ENCODE assay signal across 22 cellular contexts in genomic region chr9:136499071-136499934, GRCh38. TPM values are rescaled to one million over a fixed set of nuclear protein-coding genes. Genes with fewer than 3 reads are reported as not detected.
DNase-seq lines count a peak whose midpoint lies in the region.
"Had no signal": no experiment of that assay in that cellular context is flagged by ENCODE, and none has a peak within 500 bp of the region (broad histone marks: within the 10 kb centered on the region; RNA-seq: fewer than 3 reads in every experiment).

No MANE protein-coding gene starts in this region.

- no peaks in the 10 kb centered on the region for H3K9me3 Mint-ChIP-seq in activated naive CD4-positive, alpha-beta T cell treated with anti-CD3 and anti-CD28 coated beads, Interleukin-2, amount 50 U/mL, for 24 hours
- no peaks in the 10 kb centered on the region for H3K9me3 Mint-ChIP-seq in activated naive CD4-positive, alpha-beta T cell treated with anti-CD3 and anti-CD28 coated beads, Interleukin-2, amount 10 ng/mL, durations not matched to agents 7 days and 5 days
- H3K9me3 Mint-ChIP-seq: H9, HFFc6 had no signal

- no peaks in the 10 kb centered on the region for H3K4me1 ChIP-seq in neuronal stem cell (ENCODE audit: control insufficient read depth in 2 of 2, insufficient read depth in 1 of 2, low read depth in 1 of 2, low read length in 2 of 2)
- H3K4me1 ChIP-seq: SJSA1 had no signal

- H3K4ac ChIP-seq in neuronal stem cell (ENCODE audit: low read length) = no peak overlapping the region

- H3K4me3 ChIP-seq in neuronal stem cell (ENCODE audit: low read length in 2 of 2) (no peak overlapping the region), H7 (ENCODE audit: insufficient read depth, low read depth, low read length) (no peak overlapping the region)
- H3K4me3 ChIP-seq: SJSA1 had no signal

- no peak overlapping the region for H2BK5ac ChIP-seq in neuronal stem cell (ENCODE audit: low read length)

- H3K36me3 ChIP-seq in neuronal stem cell (replicated peaks in 1 of 2; ENCODE audit: control insufficient read depth in 2 of 2, insufficient read depth in 2 of 2, low read length in 2 of 2) = peaks cover 72 to 97% of the 10 kb centered on the region in 2 donors
- peaks cover 22% of the 10 kb centered on the region for H3K36me3 ChIP-seq in H7 (replicated peaks; ENCODE audit: control insufficient read depth, insufficient read depth, low read length)

- no peaks in the 10 kb centered on the region for H3K4me1 Mint-ChIP-seq in activated naive CD4-positive, alpha-beta T cell treated with anti-CD3 and anti-CD28 coated beads, Interleukin-2, amount 50 U/mL, for 24 hours
- H3K4me1 Mint-ChIP-seq in activated naive CD4-positive, alpha-beta T cell treated with anti-CD3 and anti-CD28 coated beads, Interleukin-2, amount 10 ng/mL, durations not matched to agents 7 days and 5 days = no peaks in the 10 kb centered on the region
- H3K4me1 Mint-ChIP-seq: H9 had no signal

- no peak overlapping the region for H3K18ac ChIP-seq in neuronal stem cell (ENCODE audit: low read length)

- no peak overlapping the region for H2BK15ac ChIP-seq in neuronal stem cell (ENCODE audit: low read length)

- peak overlapping the region; percentile 21 for H3K9ac ChIP-seq in neuronal stem cell (ENCODE audit: low read depth, low read length, poor library complexity)

- no peaks in the 10 kb centered on the region for H3K27me3 Mint-ChIP-seq in activated naive CD4-positive, alpha-beta T cell treated with anti-CD3 and anti-CD28 coated beads, Interleukin-2, amount 50 U/mL, for 24 hours
- H3K27me3 Mint-ChIP-seq in activated naive CD4-positive, alpha-beta T cell treated with anti-CD3 and anti-CD28 coated beads, Interleukin-2, amount 10 ng/mL, durations not matched to agents 7 days and 5 days = no peaks in the 10 kb centered on the region

- H4K91ac ChIP-seq in neuronal stem cell (ENCODE audit: low read depth, low read length, poor library complexity) = no peak overlapping the region

- H4K8ac ChIP-seq in neuronal stem cell (ENCODE audit: low read depth, low read length) = no peak overlapping the region

- peaks cover 1% of the 10 kb centered on the region for H3K36me3 Mint-ChIP-seq in activated naive CD4-positive, alpha-beta T cell treated with anti-CD3 and anti-CD28 coated beads, Interleukin-2, amount 50 U/mL, for 24 hours
- H3K36me3 Mint-ChIP-seq in activated naive CD4-positive, alpha-beta T cell treated with anti-CD3 and anti-CD28 coated beads, Interleukin-2, amount 10 ng/mL, durations not matched to agents 7 days and 5 days = peaks cover 33% of the 10 kb centered on the region

- H2AK5ac ChIP-seq in neuronal stem cell (ENCODE audit: low read depth, low read length) = no peak overlapping the region

- DNase-seq in activated naive CD4-positive, alpha-beta T cell treated with anti-CD3 and anti-CD28 coated beads, Interleukin-2, amount 10 ng/mL, durations not matched to agents 7 days and 5 days = no peak
- DNase-seq in neuronal stem cell (ENCODE audit: low spot score) (no peak), 8988T (no peak), H7 (no peak), MV-4-11 (lab: John Stamatoyannopoulos, UW) (no peak)
- DNase-seq in activated CD4-positive, alpha-beta T cell treated with anti-CD3 and anti-CD28 coated beads for 1 hour = no peak
- DNase-seq: Calu3; DMS153; H9; HFFc6; KBM-7; NCI-H1105 treated with DMSO at 0.1 percent for 48 hours; NCI-H146; NCI-H1930; NCI-H2107; NCI-H524; NCI-H748 treated with DMSO at 0.1 percent for 48 hours; NK-92 treated with Interleukin-12 subunit alpha and Interleukin-12 subunit beta, amount 100 ng/mL, for 24 hours; PC-3 had no signal

- no peak overlapping the region for H2BK12ac ChIP-seq in neuronal stem cell (ENCODE audit: low read length)

- no peak overlapping the region for H3K4me2 ChIP-seq in neuronal stem cell (ENCODE audit: insufficient read depth, low read length, poor library complexity, severe bottlenecking)

- WGBS in neuronal stem cell (ENCODE audit: extremely low coverage in 2 of 2, insufficient read length in 2 of 2, insufficient replicate concordance in 1 of 2), 2 donors = no CpG with 5 or more reads among the region's 46 CpGs

- no peak overlapping the region for H2BK120ac ChIP-seq in neuronal stem cell (ENCODE audit: low read depth, low read length)

- peaks cover 21% of the 10 kb centered on the region for H3K79me1 ChIP-seq in neuronal stem cell (ENCODE audit: low read depth, low read length)

- H3K27me3 ChIP-seq in neuronal stem cell (ENCODE audit: control insufficient read depth in 3 of 3, insufficient read depth in 3 of 3, low read depth in 1 of 3, low read length in 3 of 3) = no peaks in the 10 kb centered on the region
- H3K27me3 ChIP-seq in H7 (ENCODE audit: control insufficient read depth, insufficient read depth, low read length) = no peaks in the 10 kb centered on the region
- H3K27me3 ChIP-seq: SJSA1 had no signal

- no peak overlapping the region for H2AFZ ChIP-seq in neuronal stem cell (ENCODE audit: low read length)

- no peak overlapping the region for H3K23ac ChIP-seq in neuronal stem cell (ENCODE audit: low read depth, low read length, poor library complexity)

- CTCF ChIA-PET in activated naive CD4-positive, alpha-beta T cell treated with anti-CD3 and anti-CD28 coated beads, Interleukin-2, amount 10 ng/mL, durations not matched to agents 7 days and 5 days (lab: Charles Lee) = no interaction called here

- no peak overlapping the region for H3K14ac ChIP-seq in neuronal stem cell (ENCODE audit: low read length)

- no peak overlapping the region for H3K4me3 Mint-ChIP-seq in activated naive CD4-positive, alpha-beta T cell treated with anti-CD3 and anti-CD28 coated beads, Interleukin-2, amount 50 U/mL, for 24 hours
- no peak overlapping the region for H3K4me3 Mint-ChIP-seq in activated naive CD4-positive, alpha-beta T cell treated with anti-CD3 and anti-CD28 coated beads, Interleukin-2, amount 10 ng/mL, durations not matched to agents 7 days and 5 days
- H3K4me3 Mint-ChIP-seq: H9, HFFc6 had no signal

- H3K9me3 ChIP-seq in neuronal stem cell (replicated peaks in 1 of 2; ENCODE audit: control insufficient read depth in 2 of 2, insufficient read depth in 1 of 2, low read depth in 1 of 2, low read length in 2 of 2) = no peaks in the 10 kb centered on the region
- H3K9me3 ChIP-seq: SJSA1 had no signal

- peak overlapping the region; percentile 7 for H3K27ac ChIP-seq in cingulate gyrus (ENCODE audit: low read depth, low read length)
- no peak overlapping the region for H3K27ac ChIP-seq in neuronal stem cell (replicated peaks; ENCODE audit: low read length)
- H3K27ac ChIP-seq: SJSA1 had no signal

- H3K27ac Mint-ChIP-seq in activated naive CD4-positive, alpha-beta T cell treated with anti-CD3 and anti-CD28 coated beads, Interleukin-2, amount 50 U/mL, for 24 hours = peak overlapping the region; percentile 46
- no peak overlapping the region for H3K27ac Mint-ChIP-seq in activated naive CD4-positive, alpha-beta T cell treated with anti-CD3 and anti-CD28 coated beads, Interleukin-2, amount 10 ng/mL, durations not matched to agents 7 days and 5 days
- H3K27ac Mint-ChIP-seq: H9, HFFc6 had no signal

RNA-seq across cellular contexts. Expression of gene SEC16A, which starts 16.5 kb away (rescaled TPM):
- 14.7 TPM for polyA plus RNA-seq in neuronal stem cell (2013, experiment 1 of 2)
- polyA plus RNA-seq in neuronal stem cell (2013, experiment 2 of 2) = 15.9 TPM
- total RNA-seq in H7 (2014; rRNA removed; shearing (Covaris generic)) = 17.7 and 23.2 TPM in 2 replicates

RNA-seq across cellular contexts. Expression of gene NOTCH1, which starts 46.5 kb away (rescaled TPM):
- polyA plus RNA-seq in neuronal stem cell (2013, experiment 1 of 2) = 32.9 TPM
- polyA plus RNA-seq in neuronal stem cell (2013, experiment 2 of 2) = 33.2 TPM
- 32.2 and 33.3 TPM in 2 replicates for total RNA-seq in H7 (2014; rRNA removed; shearing (Covaris generic))

RNA-seq across cellular contexts. Expression of gene INPP5E, which starts 59.7 kb away (rescaled TPM):
- polyA plus RNA-seq in neuronal stem cell (2013, experiment 1 of 2) = 17.9 TPM
- 17.2 TPM for polyA plus RNA-seq in neuronal stem cell (2013, experiment 2 of 2)
- 12.4 and 15.2 TPM in 2 replicates for total RNA-seq in H7 (2014; rRNA removed; shearing (Covaris generic))
